In the genomic region with DNA sequence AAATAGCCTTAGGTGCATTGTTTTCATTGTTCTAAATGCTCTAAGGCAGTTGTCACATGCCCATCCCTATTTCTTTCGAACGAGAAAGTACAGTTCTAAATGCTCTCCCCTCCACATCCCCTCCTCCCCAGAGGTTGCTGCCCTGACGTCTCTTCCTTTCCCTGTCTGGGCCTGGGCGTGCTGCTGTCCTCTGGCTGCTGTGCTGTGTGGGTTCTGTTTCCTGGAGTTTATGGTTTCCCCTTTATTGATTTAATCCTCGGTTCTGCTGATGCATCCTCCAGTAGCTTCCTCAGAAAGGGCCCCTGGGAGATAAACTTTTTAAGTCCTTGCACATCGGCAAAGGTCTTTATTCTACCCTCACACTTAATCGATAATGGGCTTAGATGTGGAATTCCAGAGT, we compare ENCODE assay signal across 9 cellular contexts. TPM values are rescaled to one million over a fixed set of nuclear protein-coding genes. Genes with fewer than 3 reads are reported as not detected.
DNase-seq lines count a peak whose midpoint lies in the region; ATAC-seq and TF ChIP-seq lines count a peak whose summit lies in the region.
"Had no signal": no experiment of that assay in that cellular context is flagged by ENCODE, and none has a peak within 500 bp of the region (broad histone marks: within the 10 kb centered on the region; RNA-seq: fewer than 3 reads in every experiment).

No MANE protein-coding gene starts in this region.

- H3K9me3 ChIP-seq in mesodermal cell (ENCODE audit: control insufficient read depth, low read length): no peaks in the 10 kb centered on the region

- no peak for ATAC-seq in central memory CD8-positive, alpha-beta T cell (replicated peaks; ENCODE audit: extremely low read depth, poor library complexity, severe bottlenecking)

- no peaks in the 10 kb centered on the region for H3K9me3 Mint-ChIP-seq in central memory CD8-positive, alpha-beta T cell

- H3K4me1 Mint-ChIP-seq in central memory CD8-positive, alpha-beta T cell: peaks cover 62% of the 10 kb centered on the region

- no peaks in the 10 kb centered on the region for H3K36me3 ChIP-seq in mesodermal cell (ENCODE audit: control insufficient read depth, insufficient read depth, low read length)

- H3K4me3 Mint-ChIP-seq in central memory CD8-positive, alpha-beta T cell: no peak overlapping the region

- peak overlapping the region; percentile 90 for H3K27ac ChIP-seq in mesodermal cell (ENCODE audit: low read depth, low read length, severe bottlenecking)

- H3K27me3 Mint-ChIP-seq in central memory CD8-positive, alpha-beta T cell: no peaks in the 10 kb centered on the region

- DNase-seq in AG10803 (ENCODE audit: low read depth) (peak; percentile 31), Kasumi-1 (lab: John Stamatoyannopoulos, UW) (peak; percentile 78 to 90), NCI-H1436 treated with DMSO at 0.1 percent for 48 hours (lab: John Stamatoyannopoulos, UW) (no peak), NCI-H2227 (lab: John Stamatoyannopoulos, UW; ENCODE audit: unreplicated experiment) (no peak), COLO668 (lab: John Stamatoyannopoulos, UW; ENCODE audit: unreplicated experiment) (no peak)
- no peak for DNase-seq in central memory CD8-positive, alpha-beta T cell (ENCODE audit: low spot score in 2 of 2)
- DNase-seq in central memory CD4-positive, alpha-beta T cell: no peak
- DNase-seq: activated gamma-delta T cell treated with Interleukin-2 at 50 U/mL for 16 hours had no signal

- no peak overlapping the region for H3K4me3 ChIP-seq in AG10803 (ENCODE audit: low read length)
- no peak overlapping the region for H3K4me3 ChIP-seq in mesodermal cell (ENCODE audit: extremely low read depth, insufficient read depth, low read length, poor library complexity, severe bottlenecking)

- 20 to 25% methylated on average over 1 to 2 of the region's 7 CpGs for WGBS in mesodermal cell (ENCODE audit: insufficient coverage in 2 of 2), 2 experiments

- TF ChIP-seq CTCF in AG10803 (conservative IDR thresholded peaks at IDR 0.05; ENCODE audit: low read length): no peak

- H3K27ac Mint-ChIP-seq in central memory CD8-positive, alpha-beta T cell (ENCODE audit: low read depth): peak overlapping the region; percentile 39

- peaks cover 84% of the 10 kb centered on the region for H3K4me1 ChIP-seq in mesodermal cell (ENCODE audit: control insufficient read depth, insufficient read depth, low read length, poor library complexity, severe bottlenecking)

- H3K36me3 Mint-ChIP-seq in central memory CD8-positive, alpha-beta T cell (ENCODE audit: insufficient read depth): peaks cover 17% of the 10 kb centered on the region

RNA-seq across cellular contexts. Expression of a gene that starts 48.8 kb away (rescaled TPM):
- polyA plus RNA-seq in mesodermal cell (2013, experiment 1 of 2): 19.5 TPM
- polyA plus RNA-seq in mesodermal cell (2013, experiment 2 of 2): 17.1 TPM

Comparison
In these comparisons a context has a peak if more than half of its experiments do, and no peak if none do; other contexts are left out.
1. DNase-seq: peak in AG10803 (single experiment) and Kasumi-1 (2 of 2); none in central memory CD8-positive, alpha-beta T cell (0 of 2), central memory CD4-positive, alpha-beta T cell (single experiment), NCI-H1436 treated with DMSO at 0.1 percent for 48 hours (single experiment), NCI-H2227 (single experiment) and COLO668 (single experiment).